20 cellular contexts compared by ENCODE assay signal in the genomic region with DNA sequence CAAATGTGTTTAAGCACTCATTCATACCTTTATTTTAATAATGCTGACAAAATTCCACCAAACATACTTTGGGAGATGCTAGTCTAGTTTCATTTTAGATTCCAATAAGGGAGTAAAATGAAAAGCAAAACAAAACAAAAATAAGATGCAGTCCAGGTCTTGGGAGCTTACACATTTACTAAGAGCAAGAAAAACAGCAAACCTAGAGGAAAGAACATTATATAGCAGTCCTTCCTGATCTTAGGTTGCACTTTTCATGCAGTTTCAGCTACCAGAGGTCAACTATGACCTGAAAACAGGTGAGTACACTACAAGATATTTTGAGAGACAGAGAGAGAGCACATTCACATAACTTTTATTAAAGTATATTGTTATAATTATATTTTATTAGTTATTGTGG.
DNase-seq lines count a peak whose midpoint lies in the region; TF ChIP-seq lines count a peak whose summit lies in the region.
"Had no signal": no experiment of that assay in that cellular context is flagged by ENCODE, and none has a peak within 500 bp of the region (broad histone marks: within the 10 kb centered on the region; RNA-seq: fewer than 3 reads in every experiment).

No MANE protein-coding gene starts in this region.

- H4K20me1 ChIP-seq in MM.1S (ENCODE audit: insufficient read depth, low read length): no peaks in the 10 kb centered on the region

- peak; percentile 22; the same call in 1 of the 2 replicates for TF ChIP-seq CTCF in MM.1S (IDR thresholded peaks at IDR 0.05; ENCODE audit: low read length)
- TF ChIP-seq CTCF in endodermal cell (conservative IDR thresholded peaks at IDR 0.05): peak; percentile 54

- H3K79me2 ChIP-seq in MM.1S (ENCODE audit: low read length): no peaks in the 10 kb centered on the region

- H3K9me2 ChIP-seq in MM.1S (replicated peaks; ENCODE audit: insufficient read depth, low read length): no peaks in the 10 kb centered on the region

- H3K36me3 Mint-ChIP-seq in endodermal cell (ENCODE audit: low read depth): no peaks in the 10 kb centered on the region
- no peaks in the 10 kb centered on the region for H3K36me3 Mint-ChIP-seq in activated CD4-positive, alpha-beta memory T cell treated with anti-CD3 and anti-CD28 coated beads, Interleukin-2, amount 10 ng/mL, durations not matched to agents 7 days and 5 days (ENCODE audit: low read depth)
- H3K36me3 Mint-ChIP-seq: CD4-positive, CD25-positive, alpha-beta regulatory T cell had no signal

- H3K27me3 ChIP-seq in MM.1S (replicated peaks; ENCODE audit: insufficient read depth, low read length) (no peaks in the 10 kb centered on the region), endodermal cell (ENCODE audit: control insufficient read depth, insufficient read depth, low read length, poor library complexity, severe bottlenecking) (no peaks in the 10 kb centered on the region)

- H3K4me3 ChIP-seq in MM.1S (ENCODE audit: low read length): no peak overlapping the region
- no peak overlapping the region for H3K4me3 ChIP-seq in endodermal cell (ENCODE audit: low read length)
- H3K4me3 ChIP-seq: K562 had no signal

- H3K4me3 Mint-ChIP-seq in endodermal cell: no peak overlapping the region
- H3K4me3 Mint-ChIP-seq in activated CD4-positive, alpha-beta memory T cell treated with anti-CD3 and anti-CD28 coated beads, Interleukin-2, amount 10 ng/mL, durations not matched to agents 7 days and 5 days: no peak overlapping the region
- H3K4me3 Mint-ChIP-seq: B cell; CD4-positive, CD25-positive, alpha-beta regulatory T cell; HFFc6 had no signal

- no peak overlapping the region for H3K27ac Mint-ChIP-seq in endodermal cell
- H3K27ac Mint-ChIP-seq in activated CD4-positive, alpha-beta memory T cell treated with anti-CD3 and anti-CD28 coated beads, Interleukin-2, amount 10 ng/mL, durations not matched to agents 7 days and 5 days: no peak overlapping the region
- H3K27ac Mint-ChIP-seq: B cell; CD4-positive, CD25-positive, alpha-beta regulatory T cell; HFFc6 had no signal

- no peaks in the 10 kb centered on the region for H3K4me1 Mint-ChIP-seq in endodermal cell
- no peaks in the 10 kb centered on the region for H3K4me1 Mint-ChIP-seq in activated CD4-positive, alpha-beta memory T cell treated with anti-CD3 and anti-CD28 coated beads, Interleukin-2, amount 10 ng/mL, durations not matched to agents 7 days and 5 days
- H3K4me1 Mint-ChIP-seq: CD4-positive, CD25-positive, alpha-beta regulatory T cell had no signal

- H3F3A ChIP-seq in MM.1S (ENCODE audit: insufficient read depth, low read length): no peaks in the 10 kb centered on the region

- H3K4me1 ChIP-seq in MM.1S (ENCODE audit: low read length): no peaks in the 10 kb centered on the region
- no peaks in the 10 kb centered on the region for H3K4me1 ChIP-seq in endodermal cell (ENCODE audit: control insufficient read depth, insufficient read depth, low read length)

- DNase-seq in DMS53 (lab: John Stamatoyannopoulos, UW) (peak; percentile 47), DMS53 treated with DMSO at 0.1 percent for 48 hours (lab: John Stamatoyannopoulos, UW; ENCODE audit: unreplicated experiment) (no peak), MM.1S (peak; percentile 40), endodermal cell (no peak), renal cortical epithelial cell (ENCODE audit: low read depth) (peak; percentile 9), SKM-1 (lab: John Stamatoyannopoulos, UW; ENCODE audit: unreplicated experiment) (no peak), COLO668 (lab: John Stamatoyannopoulos, UW; ENCODE audit: unreplicated experiment) (no peak)
- DNase-seq in activated CD4-positive, alpha-beta memory T cell treated with anti-CD3 and anti-CD28 coated beads, Interleukin-2, amount 10 ng/mL, durations not matched to agents 7 days and 5 days: no peak
- DNase-seq: 8988T; CD4-positive, CD25-positive, alpha-beta regulatory T cell; DMS79; HFFc6; NCI-H1105 treated with DMSO at 0.1 percent for 48 hours; NCI-H1694; NCI-H2081 treated with DMSO at 0.1 percent for 48 hours; NCI-H226; NCI-H524; NCI-H82 had no signal

- no peak overlapping the region for H3K9ac ChIP-seq in MM.1S (ENCODE audit: low read length)
- H3K9ac ChIP-seq in endodermal cell (ENCODE audit: extremely low read depth, low read length, poor library complexity, severe bottlenecking): no peak overlapping the region

- H3K9me3 ChIP-seq in MM.1S (replicated peaks; ENCODE audit: insufficient read depth, low read length) (no peaks in the 10 kb centered on the region), endodermal cell (ENCODE audit: control insufficient read depth, low read length) (no peaks in the 10 kb centered on the region)

- H3K4me2 ChIP-seq in MM.1S (ENCODE audit: low read depth, low read length): no peak overlapping the region

- no peaks in the 10 kb centered on the region for H3K9me3 Mint-ChIP-seq in endodermal cell
- H3K9me3 Mint-ChIP-seq in activated CD4-positive, alpha-beta memory T cell treated with anti-CD3 and anti-CD28 coated beads, Interleukin-2, amount 10 ng/mL, durations not matched to agents 7 days and 5 days: peaks cover 10% of the 10 kb centered on the region

- CTCF ChIA-PET in activated CD4-positive, alpha-beta memory T cell treated with anti-CD3 and anti-CD28 coated beads, Interleukin-2, amount 10 ng/mL, durations not matched to agents 7 days and 5 days (lab: Charles Lee): interaction anchor here (0.6 kb wide), 1 partner anchor 143 kb away, joined by 4 read pairs; no protein-coding TSS in a partner anchor

- POLR2A ChIA-PET in activated CD4-positive, alpha-beta memory T cell treated with anti-CD3 and anti-CD28 coated beads, Interleukin-2, amount 10 ng/mL, durations not matched to agents 7 days and 5 days (lab: Charles Lee): no interaction called here

- H2AFZ ChIP-seq in MM.1S (ENCODE audit: low read length): no peak overlapping the region

- H3K36me3 ChIP-seq in MM.1S (replicated peaks; ENCODE audit: insufficient read depth, low read length) (no peaks in the 10 kb centered on the region), endodermal cell (ENCODE audit: control insufficient read depth, insufficient read depth, low read length) (no peaks in the 10 kb centered on the region)

- no peak overlapping the region for H3K27ac ChIP-seq in MM.1S (ENCODE audit: low read length)
- H3K27ac ChIP-seq in endodermal cell (ENCODE audit: low read depth, low read length): no peak overlapping the region

- no peaks in the 10 kb centered on the region for H3K27me3 Mint-ChIP-seq in endodermal cell (ENCODE audit: insufficient read depth)
- H3K27me3 Mint-ChIP-seq in activated CD4-positive, alpha-beta memory T cell treated with anti-CD3 and anti-CD28 coated beads, Interleukin-2, amount 10 ng/mL, durations not matched to agents 7 days and 5 days: no peaks in the 10 kb centered on the region
- H3K27me3 Mint-ChIP-seq: CD4-positive, CD25-positive, alpha-beta regulatory T cell had no signal

Comparison
In these comparisons a context has a peak if more than half of its experiments do, and no peak if none do; other contexts are left out.
1. DNase-seq: peak in DMS53 (single experiment), MM.1S (single experiment) and renal cortical epithelial cell (single experiment); none in DMS53 treated with DMSO at 0.1 percent for 48 hours (single experiment), endodermal cell (single experiment), SKM-1 (single experiment), COLO668 (single experiment) and activated CD4-positive, alpha-beta memory T cell treated with anti-CD3 and anti-CD28 coated beads, Interleukin-2, amount 10 ng/mL, durations not matched to agents 7 days and 5 days (single experiment).